In genomic region chr19:38143847-38144246, GRCh38 we compare ENCODE assay signal across 20 cellular contexts.
DNase-seq lines count a peak whose midpoint lies in the region; ATAC-seq and TF ChIP-seq lines count a peak whose summit lies in the region.
"Had no signal": no experiment of that assay in that cellular context is flagged by ENCODE, and none has a peak within 500 bp of the region (broad histone marks: within the 10 kb centered on the region; RNA-seq: fewer than 3 reads in every experiment).

No MANE protein-coding gene starts in this region.

- no peaks in the 10 kb centered on the region for H3K79me2 ChIP-seq in OCI-LY1 (ENCODE audit: insufficient read depth, low read length)

- no peak overlapping the region for H3K9ac ChIP-seq in OCI-LY1 (ENCODE audit: low read length)
- H3K9ac ChIP-seq: neural progenitor cell had no signal

- POLR2A ChIA-PET in activated CD8-positive, alpha-beta T cell treated with anti-CD3 and anti-CD28 coated beads for 36 hours (lab: Charles Lee), result no interaction called here
- POLR2A ChIA-PET in activated CD8-positive, alpha-beta T cell treated with anti-CD3 and anti-CD28 coated beads, Interleukin-2, amount 10 ng/mL, durations not matched to agents 7 days and 5 days (lab: Charles Lee), result no interaction called here

- H4K20me1 ChIP-seq in OCI-LY1 (ENCODE audit: insufficient read depth, low read length), result no peaks in the 10 kb centered on the region

- intact Hi-C loops in activated CD8-positive, alpha-beta T cell treated with anti-CD3 and anti-CD28 coated beads for 36 hours (cut with micrococcal nuclease), result loop anchor here (10.0 kb wide), 1 partner anchor 71 kb away; no protein-coding TSS in a partner anchor

- H3K27me3 ChIP-seq in OCI-LY1 (ENCODE audit: insufficient read depth, low read length), result no peaks in the 10 kb centered on the region
- H3K27me3 ChIP-seq: neural progenitor cell had no signal

- no peak overlapping the region for H3K27ac Mint-ChIP-seq in activated CD8-positive, alpha-beta T cell treated with anti-CD3 and anti-CD28 coated beads for 36 hours
- H3K27ac Mint-ChIP-seq in activated CD8-positive, alpha-beta T cell treated with anti-CD3 and anti-CD28 coated beads, Interleukin-2, amount 10 ng/mL, durations not matched to agents 7 days and 5 days, result no peak overlapping the region
- H3K27ac Mint-ChIP-seq in effector memory CD8-positive, alpha-beta T cell, result peak overlapping the region; percentile 38 to 67
- H3K27ac Mint-ChIP-seq in type B pancreatic cell, result peak overlapping the region; percentile 61
- H3K27ac Mint-ChIP-seq: neural progenitor cell had no signal

- peak; percentile 28 for TF ChIP-seq CTCF in activated CD8-positive, alpha-beta T cell treated with anti-CD3 and anti-CD28 coated beads for 36 hours (IDR thresholded peaks at IDR 0.05)
- TF ChIP-seq CTCF in OCI-LY1 (IDR thresholded peaks at IDR 0.05; ENCODE audit: low read length), result peak; percentile 50
- TF ChIP-seq CTCF in type B pancreatic cell (conservative IDR thresholded peaks at IDR 0.05), result no peak

- H3K9me3 Mint-ChIP-seq in activated CD8-positive, alpha-beta T cell treated with anti-CD3 and anti-CD28 coated beads for 36 hours, result no peaks in the 10 kb centered on the region
- no peaks in the 10 kb centered on the region for H3K9me3 Mint-ChIP-seq in activated CD8-positive, alpha-beta T cell treated with anti-CD3 and anti-CD28 coated beads, Interleukin-2, amount 10 ng/mL, durations not matched to agents 7 days and 5 days (ENCODE audit: insufficient read depth)
- no peaks in the 10 kb centered on the region for H3K9me3 Mint-ChIP-seq in effector memory CD8-positive, alpha-beta T cell
- H3K9me3 Mint-ChIP-seq in type B pancreatic cell, result no peaks in the 10 kb centered on the region
- H3K9me3 Mint-ChIP-seq: activated T-cell treated with anti-CD3 and anti-CD28 coated beads, Interleukin-2, amount 50 U/mL, for 4 hours; neural progenitor cell had no signal

- H3K9me3 ChIP-seq in OCI-LY1 (ENCODE audit: low read length), result no peaks in the 10 kb centered on the region

- no peak overlapping the region for H3K27ac ChIP-seq in OCI-LY1 (ENCODE audit: low read depth, low read length, poor library complexity, severe bottlenecking)
- H3K27ac ChIP-seq: neural progenitor cell had no signal

- CTCF ChIA-PET in activated CD8-positive, alpha-beta T cell treated with anti-CD3 and anti-CD28 coated beads for 36 hours (lab: Charles Lee), result interaction anchor here (1.2 to 3.3 kb wide), 3 partner anchors 10 to 241 kb away, joined by 3 to 18 read pairs (median 7); no protein-coding TSS in a partner anchor
- CTCF ChIA-PET in activated CD8-positive, alpha-beta T cell treated with anti-CD3 and anti-CD28 coated beads, Interleukin-2, amount 10 ng/mL, durations not matched to agents 7 days and 5 days (lab: Charles Lee), result no interaction called here

- H3K36me3 ChIP-seq in OCI-LY1 (ENCODE audit: insufficient read depth, low read length), result peaks cover 22% of the 10 kb centered on the region; the same call in 1 of the 2 replicates
- H3K36me3 ChIP-seq: neural progenitor cell had no signal

- H3K4me1 ChIP-seq in OCI-LY1 (ENCODE audit: insufficient read depth, low read length, severe bottlenecking), result no peaks in the 10 kb centered on the region
- H3K4me1 ChIP-seq: neural progenitor cell had no signal

- H3K4me1 Mint-ChIP-seq in activated CD8-positive, alpha-beta T cell treated with anti-CD3 and anti-CD28 coated beads for 36 hours (ENCODE audit: low read depth), result peaks cover 8% of the 10 kb centered on the region
- peaks cover 3% of the 10 kb centered on the region for H3K4me1 Mint-ChIP-seq in activated CD8-positive, alpha-beta T cell treated with anti-CD3 and anti-CD28 coated beads, Interleukin-2, amount 10 ng/mL, durations not matched to agents 7 days and 5 days (ENCODE audit: low read depth)
- peaks cover 6 to 10% of the 10 kb centered on the region in 2 donors for H3K4me1 Mint-ChIP-seq in effector memory CD8-positive, alpha-beta T cell (ENCODE audit: low read depth in 2 of 2)
- H3K4me1 Mint-ChIP-seq in type B pancreatic cell (ENCODE audit: unreplicated experiment), result no peaks in the 10 kb centered on the region

- no peaks in the 10 kb centered on the region for H3F3A ChIP-seq in OCI-LY1 (ENCODE audit: insufficient read depth, low read length)

- H3K36me3 Mint-ChIP-seq in activated CD8-positive, alpha-beta T cell treated with anti-CD3 and anti-CD28 coated beads for 36 hours (ENCODE audit: low read depth), result no peaks in the 10 kb centered on the region
- H3K36me3 Mint-ChIP-seq in activated CD8-positive, alpha-beta T cell treated with anti-CD3 and anti-CD28 coated beads, Interleukin-2, amount 10 ng/mL, durations not matched to agents 7 days and 5 days (ENCODE audit: low read depth), result no peaks in the 10 kb centered on the region
- peaks cover 9% of the 10 kb centered on the region for H3K36me3 Mint-ChIP-seq in effector memory CD8-positive, alpha-beta T cell (ENCODE audit: insufficient read depth)
- peaks cover 19% of the 10 kb centered on the region for H3K36me3 Mint-ChIP-seq in type B pancreatic cell

- H3K4me3 ChIP-seq in OCI-LY1 (ENCODE audit: low read depth, low read length, poor library complexity, severe bottlenecking), result no peak overlapping the region
- H3K4me3 ChIP-seq: neural progenitor cell had no signal

- H3K4me2 ChIP-seq in OCI-LY1 (ENCODE audit: low read length), result no peak overlapping the region
- H3K4me2 ChIP-seq: neural progenitor cell had no signal

- peak; percentile 12 for DNase-seq in activated CD8-positive, alpha-beta T cell treated with anti-CD3 and anti-CD28 coated beads for 36 hours
- no peak for DNase-seq in activated CD8-positive, alpha-beta T cell treated with anti-CD3 and anti-CD28 coated beads, Interleukin-2, amount 10 ng/mL, durations not matched to agents 7 days and 5 days
- DNase-seq in effector memory CD8-positive, alpha-beta T cell, result no peak
- no peak for DNase-seq in type B pancreatic cell (ENCODE audit: extremely low spot score, unreplicated experiment)
- DNase-seq: ACHN; activated T-cell treated with anti-CD3 and anti-CD28 coated beads, Interleukin-2, amount 50 U/mL, for 4 hours; amygdala; EL; head of caudate nucleus; left ventricle myocardium superior; NCI-H226; SIG-M5; small intestine; trophoblast cell had no signal

- ATAC-seq in activated CD8-positive, alpha-beta T cell treated with anti-CD3 and anti-CD28 coated beads for 36 hours, result no peak
- no peak for ATAC-seq in activated CD8-positive, alpha-beta T cell treated with anti-CD3 and anti-CD28 coated beads, Interleukin-2, amount 10 ng/mL, durations not matched to agents 7 days and 5 days
- ATAC-seq in effector memory CD8-positive, alpha-beta T cell (replicated peaks), result no peak
- ATAC-seq in GM21367 (IDR thresholded peaks at IDR 0.05; ENCODE audit: unreplicated experiment) (no peak), GM18909 (IDR thresholded peaks at IDR 0.05; ENCODE audit: poor library complexity, unreplicated experiment) (no peak), GM18498 (IDR thresholded peaks at IDR 0.05; ENCODE audit: unreplicated experiment) (no peak)
- ATAC-seq: activated CD4-positive, CD25-positive, alpha-beta regulatory T cell treated with anti-CD3 and anti-CD28 coated beads, Interleukin-2, amount 50 U/mL, for 24 hours; activated T-cell treated with anti-CD3 and anti-CD28 coated beads, Interleukin-2, amount 50 U/mL, for 4 hours had no signal

- no peaks in the 10 kb centered on the region for H3K9me2 ChIP-seq in OCI-LY1 (ENCODE audit: low read depth, low read length)

- no peaks in the 10 kb centered on the region for H3K27me3 Mint-ChIP-seq in activated CD8-positive, alpha-beta T cell treated with anti-CD3 and anti-CD28 coated beads for 36 hours
- H3K27me3 Mint-ChIP-seq in activated CD8-positive, alpha-beta T cell treated with anti-CD3 and anti-CD28 coated beads, Interleukin-2, amount 10 ng/mL, durations not matched to agents 7 days and 5 days (ENCODE audit: low read depth), result no peaks in the 10 kb centered on the region
- no peaks in the 10 kb centered on the region for H3K27me3 Mint-ChIP-seq in effector memory CD8-positive, alpha-beta T cell
- H3K27me3 Mint-ChIP-seq in type B pancreatic cell, result no peaks in the 10 kb centered on the region

- no peak overlapping the region for H2AFZ ChIP-seq in OCI-LY1 (ENCODE audit: low read length)
- H2AFZ ChIP-seq: neural progenitor cell had no signal

- H3K4me3 Mint-ChIP-seq in activated CD8-positive, alpha-beta T cell treated with anti-CD3 and anti-CD28 coated beads for 36 hours, result no peak overlapping the region
- H3K4me3 Mint-ChIP-seq in activated CD8-positive, alpha-beta T cell treated with anti-CD3 and anti-CD28 coated beads, Interleukin-2, amount 10 ng/mL, durations not matched to agents 7 days and 5 days, result no peak overlapping the region
- no peak overlapping the region for H3K4me3 Mint-ChIP-seq in effector memory CD8-positive, alpha-beta T cell
- H3K4me3 Mint-ChIP-seq in type B pancreatic cell, result no peak overlapping the region
- H3K4me3 Mint-ChIP-seq: activated T-cell treated with anti-CD3 and anti-CD28 coated beads, Interleukin-2, amount 50 U/mL, for 4 hours; neural progenitor cell had no signal

Comparison
In these comparisons a context has a peak if more than half of its experiments do, and no peak if none do; other contexts are left out.
1. H3K27ac Mint-ChIP-seq: peak in effector memory CD8-positive, alpha-beta T cell (2 of 2) and type B pancreatic cell (single experiment); none in activated CD8-positive, alpha-beta T cell treated with anti-CD3 and anti-CD28 coated beads for 36 hours (single experiment) and activated CD8-positive, alpha-beta T cell treated with anti-CD3 and anti-CD28 coated beads, Interleukin-2, amount 10 ng/mL, durations not matched to agents 7 days and 5 days (single experiment).